Comparison of ENCODE assay signal across 8 cellular contexts in genomic region chr2:71226965-71227560, GRCh38. TPM values are rescaled to one million over a fixed set of nuclear protein-coding genes. Genes with fewer than 3 reads are reported as not detected.
DNase-seq lines count a peak whose midpoint lies in the region; ATAC-seq, FAIRE-seq and TF ChIP-seq lines count a peak whose summit lies in the region.

A gene with protein sequence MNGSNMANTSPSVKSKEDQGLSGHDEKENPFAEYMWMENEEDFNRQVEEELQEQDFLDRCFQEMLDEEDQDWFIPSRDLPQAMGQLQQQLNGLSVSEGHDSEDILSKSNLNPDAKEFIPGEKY (minus strand): TSS chr2:71227103. CDS start chr2:71202589, 24,514 bp downstream.

- H3K27me3 ChIP-seq in WERI-Rb-1 (ENCODE audit: insufficient read depth, low read depth, severe bottlenecking) (no peaks in the 10 kb centered on the region), bronchial epithelial cell (ENCODE audit: control insufficient read depth, insufficient read depth, low read length) (no peaks in the 10 kb centered on the region), iPS-20b (ENCODE audit: insufficient read depth, low read length) (0 out of 2 replicates have a peak, but pooled peaks cover 5% of the 10 kb centered on the region), skeletal muscle tissue (ENCODE audit: control insufficient read depth in 3 of 3, insufficient read depth in 3 of 3, low read length in 3 of 3) (no peaks in the 10 kb centered on the region)

- DNase-seq in NCI-H2171 (lab: John Stamatoyannopoulos, UW) (peak; percentile 99), WERI-Rb-1 (peak; percentile 100), bronchial epithelial cell (ENCODE audit: low read depth) (peak; percentile 98)

- TF ChIP-seq CTCF in WERI-Rb-1 (IDR thresholded peaks at IDR 0.05; ENCODE audit: low read depth, low read length) (no peak), bronchial epithelial cell (IDR thresholded peaks at IDR 0.05; ENCODE audit: insufficient read depth, low read length, severe bottlenecking) (no peak)

- H3K4me1 ChIP-seq in iPS-20b (ENCODE audit: insufficient read depth, low read length): peaks cover 4% of the 10 kb centered on the region; the same call in 1 of the 2 replicates
- peaks cover 4 to 13% (median 10%) of the 10 kb centered on the region in 3 donors for H3K4me1 ChIP-seq in skeletal muscle tissue (ENCODE audit: control insufficient read depth in 3 of 3, insufficient read depth in 3 of 3, low read length in 3 of 3)

- ATAC-seq in GM18861 (IDR thresholded peaks at IDR 0.05; ENCODE audit: unreplicated experiment): peak; percentile 90
- peak; percentile 96 for ATAC-seq in HG03095 (IDR thresholded peaks at IDR 0.05; ENCODE audit: unreplicated experiment)

- H3K4me3 ChIP-seq in WERI-Rb-1 (ENCODE audit: low read depth, low read length) (peak within 1 kb of the TSS; percentile 81), bronchial epithelial cell (ENCODE audit: low read depth, low read length) (peak within 1 kb of the TSS; percentile 73), iPS-20b (ENCODE audit: low read length) (peak within 1 kb of the TSS; percentile 90), skeletal muscle tissue (ENCODE audit: low read length in 3 of 3) (peak within 1 kb of the TSS; percentile 91 to 97 (median 94))

- H3K9me3 ChIP-seq in WERI-Rb-1 (ENCODE audit: severe bottlenecking) (no peaks in the 10 kb centered on the region), iPS-20b (ENCODE audit: insufficient read depth, low read depth, low read length) (no peaks in the 10 kb centered on the region), skeletal muscle tissue (ENCODE audit: control insufficient read depth in 3 of 3, low read length in 3 of 3) (no peaks in the 10 kb centered on the region)

- H3K27ac ChIP-seq in WERI-Rb-1 (peak within 1 kb of the TSS; percentile 64), iPS-20b (ENCODE audit: low read length) (no peak within 1 kb of the TSS), skeletal muscle tissue (ENCODE audit: low read depth, low read length) (peak within 1 kb of the TSS; percentile 97)

- no peaks in the 10 kb centered on the region for H3K36me3 ChIP-seq in WERI-Rb-1
- no peaks in the 10 kb centered on the region for H3K36me3 ChIP-seq in bronchial epithelial cell (ENCODE audit: control insufficient read depth, insufficient read depth, low read length)
- H3K36me3 ChIP-seq in iPS-20b (ENCODE audit: insufficient read depth, low read depth, low read length): no peaks in the 10 kb centered on the region
- peaks cover 0 to 2% (median 0%) of the 10 kb centered on the region in 3 donors for H3K36me3 ChIP-seq in skeletal muscle tissue (ENCODE audit: control insufficient read depth in 3 of 3, insufficient read depth in 3 of 3, low read length in 3 of 3)

- H3K9ac ChIP-seq in iPS-20b (ENCODE audit: low read depth, low read length) (peak within 1 kb of the TSS; percentile 84), skeletal muscle tissue (ENCODE audit: low read depth in 1 of 3, low read length in 3 of 3) (peak within 1 kb of the TSS; percentile 82 to 97 (median 88))

- peak; percentile 100 for FAIRE-seq in A204.1 (lab: Jason Lieb, UNC)
- FAIRE-seq in bronchial epithelial cell (lab: Jason Lieb, UNC): peak; percentile 92

RNA-seq across cellular contexts. Expression of the gene that starts here (rescaled TPM):
- total RNA-seq in bronchial epithelial cell (1.3 and 5.2 TPM in 2 replicates), skeletal muscle tissue (5.7 TPM)
